8 cellular contexts compared by ENCODE assay signal in the genomic region with DNA sequence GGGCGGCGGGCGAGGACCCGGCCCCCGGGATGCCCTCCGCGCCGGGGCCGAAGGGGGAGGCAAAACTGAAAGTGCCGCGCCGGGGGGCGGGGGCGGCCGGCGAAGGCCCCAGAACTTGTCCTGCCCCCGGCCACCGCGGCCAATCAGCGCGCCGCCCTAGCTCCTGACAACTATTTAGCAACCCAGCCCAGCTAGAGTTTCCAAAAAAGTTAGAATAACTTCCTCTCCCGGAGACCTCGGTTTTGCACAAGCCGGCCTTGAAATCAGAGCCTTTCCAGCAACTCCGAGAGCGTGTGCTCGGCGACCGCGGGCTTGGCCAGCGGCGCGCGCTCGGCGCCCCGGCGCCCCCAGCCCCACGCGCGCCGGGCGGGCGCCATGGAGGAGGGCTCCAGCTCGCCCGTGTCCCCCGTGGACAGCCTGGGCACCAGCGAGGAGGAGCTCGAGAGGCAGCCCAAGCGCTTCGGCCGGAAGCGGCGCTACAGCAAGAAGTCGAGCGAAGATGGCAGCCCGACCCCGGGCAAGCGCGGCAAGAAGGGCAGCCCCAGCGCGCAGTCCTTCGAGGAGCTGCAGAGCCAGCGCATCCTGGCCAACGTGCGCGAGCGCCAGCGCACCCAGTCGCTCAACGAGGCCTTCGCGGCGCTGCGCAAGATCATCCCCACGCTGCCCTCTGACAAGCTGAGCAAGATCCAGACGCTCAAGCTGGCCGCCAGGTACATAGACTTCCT. TPM values are rescaled to one million over a fixed set of nuclear protein-coding genes. Genes with fewer than 3 reads are reported as not detected.
DNase-seq lines count a peak whose midpoint lies in the region; ATAC-seq and TF ChIP-seq lines count a peak whose summit lies in the region.

A gene (plus strand): TSS at position 245 of the 725 bp plus-strand sequence. CDS start 131 bp downstream, at position 376.

- H3K27ac ChIP-seq in HEK293 (ENCODE audit: extremely low read depth, low read depth, low read length), result peak within 1 kb of the TSS; percentile 74; the same call in 1 of the 2 replicates
- H3K27ac ChIP-seq in smooth muscle cell (ENCODE audit: low read depth), result no peak within 1 kb of the TSS

- CTCF ChIA-PET in HEK293 (lab: Yijun Ruan, JAX), result no interaction called here

- H3K9me3 ChIP-seq in HEK293 (ENCODE audit: control insufficient read depth, insufficient read depth, low read depth, low read length), result no peaks in the 10 kb centered on the region
- no peaks in the 10 kb centered on the region for H3K9me3 ChIP-seq in smooth muscle cell (replicated peaks; ENCODE audit: low read depth)

- ATAC-seq in GM18498 (IDR thresholded peaks at IDR 0.05; ENCODE audit: unreplicated experiment) (no peak), GM19351 (IDR thresholded peaks at IDR 0.05; ENCODE audit: unreplicated experiment) (no peak)

- peak within 1 kb of the TSS; percentile 91 for H3K4me2 ChIP-seq in smooth muscle cell

- H3K9ac ChIP-seq in smooth muscle cell (ENCODE audit: low read depth), result no peak within 1 kb of the TSS

- H3F3A ChIP-seq in smooth muscle cell (ENCODE audit: low read depth), result no peaks in the 10 kb centered on the region

- H3K4me1 ChIP-seq in HEK293 (ENCODE audit: control insufficient read depth, insufficient read depth, low read length), result peaks cover 12% of the 10 kb centered on the region
- H3K4me1 ChIP-seq in smooth muscle cell (ENCODE audit: low read depth), result peaks cover 5% of the 10 kb centered on the region

- H3K79me2 ChIP-seq in smooth muscle cell (ENCODE audit: low read depth), result no peaks in the 10 kb centered on the region

- peaks cover 90% of the 10 kb centered on the region for H3K27me3 ChIP-seq in smooth muscle cell (ENCODE audit: low read depth)

- in situ Hi-C loops in astrocyte of the spinal cord (cut with HindIII; ENCODE audit: low sequenced_read_pairs), result no loop called here

- peak within 1 kb of the TSS; percentile 82 for H2AFZ ChIP-seq in smooth muscle cell (ENCODE audit: low read depth)

- DNase-seq in astrocyte of the spinal cord (ENCODE audit: low read depth, low spot score) (peak; percentile 91), iris pigment epithelial cell (ENCODE audit: low read depth) (peak; percentile 95), smooth muscle cell (lab: John Stamatoyannopoulos, UW; ENCODE audit: unreplicated experiment) (no peak), cerebellar nuclear complex (lab: John Stamatoyannopoulos, UW) (no peak)
- DNase-seq in stimulated activated CD4-positive, alpha-beta T cell treated with anti-CD3 and anti-CD28 coated beads, Interleukin-2, amount 100 ng/mL, for 48 hours, result no peak

- no peaks in the 10 kb centered on the region for H3K36me3 ChIP-seq in HEK293 (ENCODE audit: control insufficient read depth in 2 of 2, insufficient read depth in 1 of 2, low read length in 2 of 2)
- no peaks in the 10 kb centered on the region for H3K36me3 ChIP-seq in smooth muscle cell (ENCODE audit: low read depth)

- no peaks in the 10 kb centered on the region for H4K20me1 ChIP-seq in smooth muscle cell (ENCODE audit: low read depth)

- H3K4me3 ChIP-seq in HEK293 (ENCODE audit: low read depth, low read length) (peak within 1 kb of the TSS; percentile 58), astrocyte of the spinal cord (ENCODE audit: low read depth, low read length) (peak within 1 kb of the TSS; percentile 75), smooth muscle cell (peak within 1 kb of the TSS; percentile 61)

- 4% methylated on average over 72 of the region's 79 CpGs for WGBS in smooth muscle cell (ENCODE audit: low lambda C conversion rate)

- POLR2A ChIA-PET in HEK293 (lab: Yijun Ruan, JAX), result interaction anchor here (1.9 kb wide), 1 partner anchor 15 kb away, joined by 11 read pairs; no protein-coding TSS in a partner anchor

- TF ChIP-seq CTCF in HEK293 (tag by site-specific recombination; IDR thresholded peaks at IDR 0.05) (peak; percentile 77), astrocyte of the spinal cord (IDR thresholded peaks at IDR 0.05; ENCODE audit: low read depth, low read length) (peak; percentile 31), smooth muscle cell (IDR thresholded peaks at IDR 0.05; ENCODE audit: borderline replicate concordance, insufficient read depth, poor library complexity, severe bottlenecking) (no peak)

TF ChIP-seq in HEK293, 187 proteins besides CTCF, POLR2A, EP300 and RAD21:
- TF ChIP-seq ZNF600 (tag by site-specific recombination; IDR thresholded peaks at IDR 0.05) (0 out of 2 replicates have a peak, but pooled peaks have one; percentile 26), YY1 (tag by site-specific recombination; IDR thresholded peaks at IDR 0.05) (peak; percentile 61; the same call in 1 of the 2 replicates), ZBTB17 (tag by site-specific recombination; IDR thresholded peaks at IDR 0.05) (peak; percentile 68), ZNF221 (tag by site-specific recombination; IDR thresholded peaks at IDR 0.05; ENCODE audit: borderline replicate concordance) (no peak), SP2 (tag by site-specific recombination; IDR thresholded peaks at IDR 0.05) (0 out of 2 replicates have a peak, but pooled peaks have one; percentile 0), MEIS1 (CRISPR knock-in tag; IDR thresholded peaks at IDR 0.05; ENCODE audit: borderline replicate concordance) (no peak), ZNF335 (tag by site-specific recombination; conservative IDR thresholded peaks at IDR 0.05) (peak; percentile 46; the same call in 1 of the 2 replicates), ZNF324 (tag by site-specific recombination; IDR thresholded peaks at IDR 0.05) (no peak), TRIM28 (IDR thresholded peaks at IDR 0.05; ENCODE audit: borderline replicate concordance, low read length) (peak; percentile 37; the same call in 1 of the 2 replicates)
- TF ChIP-seq, protein P1, sequence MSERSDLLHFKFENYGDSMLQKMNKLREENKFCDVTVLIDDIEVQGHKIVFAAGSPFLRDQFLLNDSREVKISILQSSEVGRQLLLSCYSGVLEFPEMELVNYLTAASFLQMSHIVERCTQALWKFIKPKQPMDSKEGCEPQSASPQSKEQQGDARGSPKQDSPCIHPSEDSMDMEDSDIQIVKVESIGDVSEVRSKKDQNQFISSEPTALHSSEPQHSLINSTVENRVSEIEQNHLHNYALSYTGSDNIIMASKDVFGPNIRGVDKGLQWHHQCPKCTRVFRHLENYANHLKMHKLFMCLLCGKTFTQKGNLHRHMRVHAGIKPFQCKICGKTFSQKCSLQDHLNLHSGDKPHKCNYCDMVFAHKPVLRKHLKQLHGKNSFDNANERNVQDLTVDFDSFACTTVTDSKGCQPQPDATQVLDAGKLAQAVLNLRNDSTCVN (tag by site-specific recombination; optimal IDR thresholded peaks at IDR 0.05), result peak; percentile 85
- TF ChIP-seq, protein P2, sequence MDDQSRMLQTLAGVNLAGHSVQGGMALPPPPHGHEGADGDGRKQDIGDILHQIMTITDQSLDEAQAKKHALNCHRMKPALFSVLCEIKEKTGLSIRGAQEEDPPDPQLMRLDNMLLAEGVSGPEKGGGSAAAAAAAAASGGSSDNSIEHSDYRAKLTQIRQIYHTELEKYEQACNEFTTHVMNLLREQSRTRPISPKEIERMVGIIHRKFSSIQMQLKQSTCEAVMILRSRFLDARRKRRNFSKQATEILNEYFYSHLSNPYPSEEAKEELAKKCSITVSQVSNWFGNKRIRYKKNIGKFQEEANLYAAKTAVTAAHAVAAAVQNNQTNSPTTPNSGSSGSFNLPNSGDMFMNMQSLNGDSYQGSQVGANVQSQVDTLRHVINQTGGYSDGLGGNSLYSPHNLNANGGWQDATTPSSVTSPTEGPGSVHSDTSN (CRISPR knock-in tag; IDR thresholded peaks at IDR 0.05), result 0 out of 2 replicates have a peak, but pooled peaks have one; percentile 15

RNA-seq across cellular contexts. Expression of the gene that starts here (rescaled TPM):
- 0.18 and 2.4 TPM in 2 replicates for total RNA-seq in smooth muscle cell
- 1.0 and 1.7 TPM in 2 replicates for polyA plus RNA-seq in smooth muscle cell

Comparison
In these comparisons a context has a peak if more than half of its experiments do, and no peak if none do; other contexts are left out.
1. DNase-seq: peak in astrocyte of the spinal cord (single experiment) and iris pigment epithelial cell (single experiment); none in smooth muscle cell (single experiment), cerebellar nuclear complex (0 of 2) and stimulated activated CD4-positive, alpha-beta T cell treated with anti-CD3 and anti-CD28 coated beads, Interleukin-2, amount 100 ng/mL, for 48 hours (0 of 2).
2. Peak in every context shown above with its lines, with median percentiles within 50 percentile points of each other: H3K4me3 ChIP-seq.